Comparison of ENCODE assay signal across 8 cellular contexts in genomic region chr1:67053535-67053784, GRCh38. TPM values are rescaled to one million over a fixed set of nuclear protein-coding genes. Genes with fewer than 3 reads are reported as not detected.
DNase-seq lines count a peak whose midpoint lies in the region; ATAC-seq and TF ChIP-seq lines count a peak whose summit lies in the region.

No MANE protein-coding gene starts in this region.

- H3K4me3 Mint-ChIP-seq in Calu3 (ENCODE audit: low read depth, unreplicated experiment) (peak overlapping the region; percentile 72), glutamatergic neuron (ENCODE audit: unreplicated experiment) (peak overlapping the region; percentile 91), osteocyte (ENCODE audit: unreplicated experiment) (peak overlapping the region; percentile 84)
- peak overlapping the region; percentile 82 for H3K4me3 Mint-ChIP-seq in activated naive CD4-positive, alpha-beta T cell treated with anti-CD3 and anti-CD28 coated beads for 36 hours

- intact Hi-C loops in Calu3 (cut with micrococcal nuclease; ENCODE audit: unreplicated experiment), result loop anchor here (5.0 kb wide), 3 partner anchors 56 to 84 kb away; no protein-coding TSS in a partner anchor
- intact Hi-C loops in activated naive CD4-positive, alpha-beta T cell treated with anti-CD3 and anti-CD28 coated beads for 36 hours (cut with micrococcal nuclease), result loop anchor here (1.0 to 5.0 kb wide), 8 partner anchors 25 to 632 kb away; partner anchors contain the start of gene GADD45A

- peaks cover 15% of the 10 kb centered on the region for H3K4me1 Mint-ChIP-seq in Calu3 (ENCODE audit: low read depth, unreplicated experiment)
- H3K4me1 Mint-ChIP-seq in activated naive CD4-positive, alpha-beta T cell treated with anti-CD3 and anti-CD28 coated beads for 36 hours (ENCODE audit: low read depth), result peaks cover 20% of the 10 kb centered on the region
- H3K4me1 Mint-ChIP-seq in glutamatergic neuron (ENCODE audit: low read depth, unreplicated experiment), result peaks cover 8% of the 10 kb centered on the region
- H3K4me1 Mint-ChIP-seq in osteocyte (ENCODE audit: unreplicated experiment), result peaks cover 26% of the 10 kb centered on the region

- DNase-seq in Calu3, result peak; percentile 50
- DNase-seq in activated naive CD4-positive, alpha-beta T cell treated with anti-CD3 and anti-CD28 coated beads for 36 hours, result no peak
- no peak for DNase-seq in glutamatergic neuron
- DNase-seq in osteocyte (ENCODE audit: extremely low spot score, unreplicated experiment), result peak; percentile 85
- DNase-seq in cerebellar cortex (ENCODE audit: low spot score), result no peak

- peaks cover 18% of the 10 kb centered on the region for H3K36me3 Mint-ChIP-seq in Calu3 (ENCODE audit: insufficient read depth, unreplicated experiment)
- peaks cover 14% of the 10 kb centered on the region for H3K36me3 Mint-ChIP-seq in activated naive CD4-positive, alpha-beta T cell treated with anti-CD3 and anti-CD28 coated beads for 36 hours (ENCODE audit: low read depth)
- H3K36me3 Mint-ChIP-seq in glutamatergic neuron (ENCODE audit: unreplicated experiment), result no peaks in the 10 kb centered on the region
- peaks cover 9% of the 10 kb centered on the region for H3K36me3 Mint-ChIP-seq in osteocyte (ENCODE audit: unreplicated experiment)

- no peak for TF ChIP-seq CTCF in Calu3 (IDR thresholded peaks at IDR 0.05; ENCODE audit: unreplicated experiment)
- TF ChIP-seq CTCF in glutamatergic neuron (IDR thresholded peaks at IDR 0.05; ENCODE audit: partially characterized antibody, unreplicated experiment), result no peak
- TF ChIP-seq CTCF in osteocyte (IDR thresholded peaks at IDR 0.05), result no peak

- CTCF ChIA-PET in Calu3 (lab: Charles Lee), result interaction anchor here (0.9 kb wide), 1 partner anchor 95 kb away, joined by 9 read pairs; no protein-coding TSS in a partner anchor
- CTCF ChIA-PET in activated naive CD4-positive, alpha-beta T cell treated with anti-CD3 and anti-CD28 coated beads for 36 hours (lab: Charles Lee), result interaction anchor here (0.6 to 0.9 kb wide), 2 partner anchors 51 to 96 kb away, joined by 3 to 8 read pairs; no protein-coding TSS in a partner anchor

- ATAC-seq in GM21360 (IDR thresholded peaks at IDR 0.05; ENCODE audit: unreplicated experiment) (peak; percentile 32), HG03571 (IDR thresholded peaks at IDR 0.05; ENCODE audit: unreplicated experiment) (peak; percentile 40), GM18858 (IDR thresholded peaks at IDR 0.05; ENCODE audit: unreplicated experiment) (no peak)

- H3K27me3 Mint-ChIP-seq in Calu3 (ENCODE audit: unreplicated experiment) (no peaks in the 10 kb centered on the region), glutamatergic neuron (ENCODE audit: unreplicated experiment) (peaks cover 4% of the 10 kb centered on the region), osteocyte (ENCODE audit: unreplicated experiment) (no peaks in the 10 kb centered on the region)
- no peaks in the 10 kb centered on the region for H3K27me3 Mint-ChIP-seq in activated naive CD4-positive, alpha-beta T cell treated with anti-CD3 and anti-CD28 coated beads for 36 hours (ENCODE audit: low read depth)

- H3K9me3 Mint-ChIP-seq in Calu3 (ENCODE audit: low read depth, unreplicated experiment) (no peaks in the 10 kb centered on the region), glutamatergic neuron (ENCODE audit: unreplicated experiment) (peaks cover 2% of the 10 kb centered on the region), osteocyte (ENCODE audit: unreplicated experiment) (no peaks in the 10 kb centered on the region)
- no peaks in the 10 kb centered on the region for H3K9me3 Mint-ChIP-seq in activated naive CD4-positive, alpha-beta T cell treated with anti-CD3 and anti-CD28 coated beads for 36 hours

- BruUV-seq in Calu3 (replicated peaks; lab: Mats Ljungman, UMichigan), result no TSS peak

- H3K27ac Mint-ChIP-seq in Calu3 (ENCODE audit: unreplicated experiment), result peak overlapping the region; percentile 65
- peak overlapping the region; percentile 93 for H3K27ac Mint-ChIP-seq in activated naive CD4-positive, alpha-beta T cell treated with anti-CD3 and anti-CD28 coated beads for 36 hours
- peak overlapping the region; percentile 44 for H3K27ac Mint-ChIP-seq in glutamatergic neuron (ENCODE audit: unreplicated experiment)
- H3K27ac Mint-ChIP-seq in osteocyte (ENCODE audit: unreplicated experiment), result peak overlapping the region; percentile 93

RNA-seq across cellular contexts. Expression of gene SLC35D1, which starts 0.5 kb away (rescaled TPM):
- 5.4 and 5.9 TPM in 2 replicates for total RNA-seq in Calu3 (2022)
- total RNA-seq in activated naive CD4-positive, alpha-beta T cell treated with anti-CD3 and anti-CD28 coated beads for 36 hours, result 10 to 100 TPM; 10.5 to 11.1 TPM
- 2.7 TPM for total RNA-seq in glutamatergic neuron (ENCODE audit: unreplicated experiment)
- total RNA-seq in osteocyte, result 9.6 and 10.1 TPM in 2 replicates

Comparison
In these comparisons a context has a peak if more than half of its experiments do, and no peak if none do; other contexts are left out.
1. DNase-seq: peak in Calu3 (single experiment) and osteocyte (single experiment); none in activated naive CD4-positive, alpha-beta T cell treated with anti-CD3 and anti-CD28 coated beads for 36 hours (single experiment), glutamatergic neuron (single experiment) and cerebellar cortex (single experiment).
2. Peak in every context shown above with its lines, with median percentiles within 50 percentile points of each other: H3K27ac Mint-ChIP-seq and H3K4me3 Mint-ChIP-seq.